In genomic region chr3:156483961-156484787, GRCh38 we compare ENCODE assay signal across 8 cellular contexts.
DNase-seq lines count a peak whose midpoint lies in the region; ATAC-seq and TF ChIP-seq lines count a peak whose summit lies in the region.

No MANE protein-coding gene starts in this region.

- peak; percentile 66 for ATAC-seq in GM18508 (IDR thresholded peaks at IDR 0.05; ENCODE audit: insufficient read depth, unreplicated experiment)
- ATAC-seq in HG02798 (IDR thresholded peaks at IDR 0.05; ENCODE audit: poor library complexity, unreplicated experiment) = peak; percentile 87
- ATAC-seq in activated CD8-positive, alpha-beta memory T cell treated with anti-CD3 and anti-CD28 coated beads, Interleukin-2, amount 10 ng/mL, durations not matched to agents 7 days and 5 days = peak; percentile 83

- no peak overlapping the region for H3K4me3 ChIP-seq in fibroblast of the aortic adventitia (ENCODE audit: low read depth, low read length)

- no peaks in the 10 kb centered on the region for H3K9me3 Mint-ChIP-seq in activated CD8-positive, alpha-beta memory T cell treated with anti-CD3 and anti-CD28 coated beads, Interleukin-2, amount 10 ng/mL, durations not matched to agents 7 days and 5 days (ENCODE audit: low read depth)

- H3K4me1 Mint-ChIP-seq in activated CD8-positive, alpha-beta memory T cell treated with anti-CD3 and anti-CD28 coated beads, Interleukin-2, amount 10 ng/mL, durations not matched to agents 7 days and 5 days = peaks cover 42% of the 10 kb centered on the region

- peaks cover 4% of the 10 kb centered on the region for H3K36me3 Mint-ChIP-seq in activated CD8-positive, alpha-beta memory T cell treated with anti-CD3 and anti-CD28 coated beads, Interleukin-2, amount 10 ng/mL, durations not matched to agents 7 days and 5 days

- CTCF ChIA-PET in activated CD8-positive, alpha-beta memory T cell treated with anti-CD3 and anti-CD28 coated beads, Interleukin-2, amount 10 ng/mL, durations not matched to agents 7 days and 5 days (lab: Charles Lee) = interaction anchor here (0.7 to 5.9 kb wide), 10 partner anchors 10 to 597 kb away, joined by 3 to 40 read pairs (median 5); partner anchors contain the start of gene SSR3

- peak overlapping the region; percentile 77 for H3K4me3 Mint-ChIP-seq in activated CD8-positive, alpha-beta memory T cell treated with anti-CD3 and anti-CD28 coated beads, Interleukin-2, amount 10 ng/mL, durations not matched to agents 7 days and 5 days

- no peak for TF ChIP-seq CTCF in fibroblast of the aortic adventitia (IDR thresholded peaks at IDR 0.05; ENCODE audit: insufficient read depth, low read length)

- DNase-seq in NCI-H69 (lab: John Stamatoyannopoulos, UW) (peak; percentile 10), fibroblast of the aortic adventitia (ENCODE audit: low read depth) (peak; percentile 79), NCI-H1092 treated with DMSO at 0.1 percent for 48 hours (lab: John Stamatoyannopoulos, UW) (no peak), GOT3 (lab: John Stamatoyannopoulos, UW) (no peak)
- peak; percentile 79 for DNase-seq in activated CD8-positive, alpha-beta memory T cell treated with anti-CD3 and anti-CD28 coated beads, Interleukin-2, amount 10 ng/mL, durations not matched to agents 7 days and 5 days
- DNase-seq in stimulated activated CD4-positive, alpha-beta T cell treated with anti-CD3 and anti-CD28 coated beads, Interleukin-12 subunit alpha, Interleukin-12 subunit beta, amount 100 ng/mL, for 24 hours (ENCODE audit: low read depth in 2 of 2) = peak; percentile 8

- H3K27ac Mint-ChIP-seq in activated CD8-positive, alpha-beta memory T cell treated with anti-CD3 and anti-CD28 coated beads, Interleukin-2, amount 10 ng/mL, durations not matched to agents 7 days and 5 days = peak overlapping the region; percentile 99

- H3K27me3 Mint-ChIP-seq in activated CD8-positive, alpha-beta memory T cell treated with anti-CD3 and anti-CD28 coated beads, Interleukin-2, amount 10 ng/mL, durations not matched to agents 7 days and 5 days = no peaks in the 10 kb centered on the region

Comparison
In these comparisons a context has a peak if more than half of its experiments do, and no peak if none do; other contexts are left out.
1. DNase-seq: peak in NCI-H69 (single experiment), activated CD8-positive, alpha-beta memory T cell treated with anti-CD3 and anti-CD28 coated beads, Interleukin-2, amount 10 ng/mL, durations not matched to agents 7 days and 5 days (single experiment), fibroblast of the aortic adventitia (single experiment) and stimulated activated CD4-positive, alpha-beta T cell treated with anti-CD3 and anti-CD28 coated beads, Interleukin-12 subunit alpha, Interleukin-12 subunit beta, amount 100 ng/mL, for 24 hours (2 of 2); none in NCI-H1092 treated with DMSO at 0.1 percent for 48 hours (single experiment) and GOT3 (single experiment).
2. Peak in every context shown above with its lines, with median percentiles within 50 percentile points of each other: ATAC-seq.